ENCODE assay signal across 24 cellular contexts in the genomic region with DNA sequence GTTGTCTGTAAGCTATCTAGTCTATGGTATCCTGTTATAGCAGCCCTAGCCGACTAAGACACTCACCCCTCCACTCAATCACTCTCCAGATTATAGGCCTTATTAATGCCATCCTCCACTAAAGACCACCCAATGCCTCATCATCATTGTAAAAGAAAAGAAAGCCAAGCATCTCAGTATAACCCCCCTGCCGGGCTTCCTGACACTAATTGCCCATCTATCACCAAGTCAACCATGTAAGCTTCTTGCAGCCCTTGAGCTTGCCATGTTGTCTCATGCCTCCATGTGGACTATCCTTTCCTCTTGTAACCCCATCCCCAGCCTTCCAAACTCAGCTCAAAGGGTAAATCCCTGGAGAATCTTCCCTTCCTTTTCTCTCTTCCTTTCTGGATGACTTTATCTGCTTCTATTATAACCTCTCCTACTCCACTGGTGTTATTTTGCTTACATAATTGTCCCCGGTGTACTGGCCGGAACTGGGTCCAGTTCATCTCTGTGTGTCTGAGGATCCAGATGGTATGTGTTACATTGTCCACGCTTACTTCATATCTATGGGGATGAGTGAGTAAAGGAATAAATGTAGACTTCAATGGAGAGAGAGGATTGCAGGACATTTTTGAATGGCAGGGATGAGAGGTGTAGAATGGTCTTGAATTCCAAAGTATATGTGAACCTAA.
DNase-seq lines count a peak whose midpoint lies in the region; ATAC-seq and TF ChIP-seq lines count a peak whose summit lies in the region.
"Had no signal": no experiment of that assay in that cellular context is flagged by ENCODE, and none has a peak within 500 bp of the region (broad histone marks: within the 10 kb centered on the region; RNA-seq: fewer than 3 reads in every experiment).

No MANE protein-coding gene starts in this region.

- no peak overlapping the region for H3K4me3 Mint-ChIP-seq in nephron progenitor cell
- H3K4me3 Mint-ChIP-seq: CD8-positive, alpha-beta T cell; GM23338; T-cell had no signal

- no peak for TF ChIP-seq CTCF in nephron progenitor cell (IDR thresholded peaks at IDR 0.05)

- H3K27ac Mint-ChIP-seq in nephron progenitor cell = no peak overlapping the region
- H3K27ac Mint-ChIP-seq: CD8-positive, alpha-beta T cell; GM23338; T-cell had no signal

- peaks cover 54% of the 10 kb centered on the region for H3K4me1 Mint-ChIP-seq in nephron progenitor cell
- H3K4me1 Mint-ChIP-seq: GM23338, T-cell had no signal

- ATAC-seq in HG03095 (IDR thresholded peaks at IDR 0.05; ENCODE audit: unreplicated experiment) = no peak
- ATAC-seq: CD8-positive, alpha-beta T cell; GM23338; Panc1; SK-N-SH treated with all-trans-retinoic acid at 6 μM for 48 hours; T-cell had no signal

- peaks cover 8% of the 10 kb centered on the region for H3K27me3 Mint-ChIP-seq in nephron progenitor cell (ENCODE audit: low read depth, poor library complexity)
- H3K27me3 Mint-ChIP-seq: T-cell had no signal

- no peaks in the 10 kb centered on the region for H3K36me3 Mint-ChIP-seq in nephron progenitor cell (ENCODE audit: low read depth)
- H3K36me3 Mint-ChIP-seq: CD8-positive, alpha-beta T cell; T-cell had no signal

- peak; percentile 18 for DNase-seq in NCI-H748 (lab: John Stamatoyannopoulos, UW; ENCODE audit: unreplicated experiment)
- no peak for DNase-seq in NCI-H748 treated with DMSO at 0.1 percent for 48 hours (lab: John Stamatoyannopoulos, UW)
- peak; percentile 64 for DNase-seq in NCI-H128 (lab: John Stamatoyannopoulos, UW; ENCODE audit: unreplicated experiment)
- DNase-seq in NCI-H2227 (lab: John Stamatoyannopoulos, UW; ENCODE audit: unreplicated experiment) = peak; percentile 74
- peak; percentile 37 for DNase-seq in nephron progenitor cell
- DNase-seq in GDM1 (lab: John Stamatoyannopoulos, UW) = no peak
- DNase-seq in NCI-H446 (lab: John Stamatoyannopoulos, UW) = no peak
- DNase-seq: 8988T; AML-193; C1 segment of cervical spinal cord; Calu3; CD8-positive, alpha-beta T cell; DMS153; MM.1S; NCI-H1048; NCI-H1694; NCI-H226; NCI-H526; NK-92 treated with Interleukin-12 subunit alpha and Interleukin-12 subunit beta, amount 100 ng/mL, for 24 hours; T-cell had no signal

- H3K9me3 Mint-ChIP-seq in nephron progenitor cell = no peaks in the 10 kb centered on the region
- H3K9me3 Mint-ChIP-seq: CD8-positive, alpha-beta T cell; GM23338 had no signal

Comparison
In these comparisons a context has a peak if more than half of its experiments do, and no peak if none do; other contexts are left out.
1. DNase-seq: peak in NCI-H748 (single experiment), NCI-H128 (single experiment), NCI-H2227 (single experiment) and nephron progenitor cell (single experiment); none in NCI-H748 treated with DMSO at 0.1 percent for 48 hours (single experiment), GDM1 (single experiment) and NCI-H446 (0 of 2).